In genomic region chr6:113564401-113565161, GRCh38 we compare ENCODE assay signal across 8 cellular contexts.
DNase-seq lines count a peak whose midpoint lies in the region; ATAC-seq, FAIRE-seq and TF ChIP-seq lines count a peak whose summit lies in the region.

No MANE protein-coding gene starts in this region.

- intact Hi-C loops in Right ventricle myocardium superior (cut with DNase I): loop anchor here (10.0 kb wide), 1 partner anchor 290 kb away; the partner anchor contains the start of gene MARCKS

- H3K27ac ChIP-seq in WERI-Rb-1 (peak overlapping the region; percentile 88), osteoblast (ENCODE audit: low read depth, low read length) (peak overlapping the region; percentile 92)

- FAIRE-seq in urothelium cell line (lab: Jason Lieb, UNC): no peak

- no peaks in the 10 kb centered on the region for H3K9me3 ChIP-seq in WERI-Rb-1 (ENCODE audit: severe bottlenecking)
- H3K9me3 ChIP-seq in osteoblast (ENCODE audit: low read depth, low read length): no peaks in the 10 kb centered on the region

- no peaks in the 10 kb centered on the region for H3K79me2 ChIP-seq in osteoblast (ENCODE audit: insufficient read depth, low read length)

- H3K4me2 ChIP-seq in osteoblast (ENCODE audit: insufficient read depth, low read length): peak overlapping the region; percentile 72

- no peaks in the 10 kb centered on the region for H3K27me3 ChIP-seq in WERI-Rb-1 (ENCODE audit: insufficient read depth, low read depth, severe bottlenecking)
- H3K27me3 ChIP-seq in osteoblast (ENCODE audit: insufficient read depth, low read length): no peaks in the 10 kb centered on the region

- H3K4me1 ChIP-seq in osteoblast (ENCODE audit: insufficient read depth, low read length): peaks cover 32% of the 10 kb centered on the region

- POLR2A ChIA-PET in AG04449 (lab: Yijun Ruan, JAX): interaction anchor here (0.7 to 1.9 kb wide), 3 partner anchors 291 to 688 kb away, joined by 3 to 4 read pairs (median 3); no protein-coding TSS in a partner anchor

- peak overlapping the region; percentile 29 for H3K4me3 ChIP-seq in AG04449 (ENCODE audit: low read depth, low read length)
- H3K4me3 ChIP-seq in WERI-Rb-1 (ENCODE audit: low read depth, low read length): peak overlapping the region; percentile 55
- H3K4me3 ChIP-seq in osteoblast (ENCODE audit: insufficient read depth, low read length): peak overlapping the region; percentile 48

- DNase-seq in AG04449 (ENCODE audit: low read depth, low spot score) (peak; percentile 82), GM20000 (ENCODE audit: low spot score) (peak; percentile 20), NAMALWA (ENCODE audit: low spot score) (peak; percentile 5), WERI-Rb-1 (peak; percentile 97), Right ventricle myocardium superior (peak; percentile 88), osteoblast (ENCODE audit: insufficient read length, low spot score, missing footprints) (peak; percentile 84), urothelium cell line (ENCODE audit: low spot score) (no peak)
- DNase-seq in stimulated activated naive CD4-positive, alpha-beta T cell (lab: John Stamatoyannopoulos, UW): no peak

- CTCF ChIA-PET in AG04449 (lab: Yijun Ruan, JAX): no interaction called here

- H3K36me3 ChIP-seq in WERI-Rb-1: no peaks in the 10 kb centered on the region
- no peaks in the 10 kb centered on the region for H3K36me3 ChIP-seq in osteoblast (ENCODE audit: insufficient read depth, low read length)

- no peaks in the 10 kb centered on the region for H4K20me1 ChIP-seq in osteoblast (ENCODE audit: insufficient read depth, low read length)

- no peak for TF ChIP-seq CTCF in AG04449 (IDR thresholded peaks at IDR 0.05; ENCODE audit: insufficient read depth, low read length, missing control alignments)
- TF ChIP-seq CTCF in GM20000 (IDR thresholded peaks at IDR 0.05; ENCODE audit: extremely low read depth, missing control alignments): no peak
- TF ChIP-seq CTCF in WERI-Rb-1 (IDR thresholded peaks at IDR 0.05; ENCODE audit: low read depth, low read length): peak; percentile 11; the same call in 1 of the 2 replicates
- peak; percentile 4 for TF ChIP-seq CTCF in osteoblast (IDR thresholded peaks at IDR 0.05; ENCODE audit: extremely low read depth, low read depth, low read length)

- peak overlapping the region; percentile 84 for H2AFZ ChIP-seq in osteoblast (ENCODE audit: low read length)

- ATAC-seq in Right ventricle myocardium superior (ENCODE audit: poor library complexity): peak; percentile 98

Comparison
In these comparisons a context has a peak if more than half of its experiments do, and no peak if none do; other contexts are left out.
1. DNase-seq: peak in AG04449 (single experiment), GM20000 (single experiment), NAMALWA (single experiment), WERI-Rb-1 (single experiment), Right ventricle myocardium superior (single experiment) and osteoblast (single experiment); none in urothelium cell line (single experiment) and stimulated activated naive CD4-positive, alpha-beta T cell (0 of 6).
2. CTCF ChIP-seq: peak in WERI-Rb-1 (single experiment) and osteoblast (single experiment); none in AG04449 (single experiment) and GM20000 (single experiment).
3. Peak in every context shown above with its lines, with median percentiles within 50 percentile points of each other: H3K4me3 ChIP-seq.